In genomic region chr14:74571901-74572828, GRCh38 we compare ENCODE assay signal across 1 cellular context.
TF ChIP-seq lines count a peak whose summit lies in the region.

No MANE protein-coding gene starts in this region.

TF ChIP-seq in Ishikawa, 13 proteins besides CTCF, POLR2A, EP300 and RAD21 (continued from another document):
- TF ChIP-seq USF1 (IDR thresholded peaks at IDR 0.05) (no peak), FOXM1 (IDR thresholded peaks at IDR 0.05; ENCODE audit: borderline replicate concordance, low read depth) (no peak), NFIC (IDR thresholded peaks at IDR 0.05) (0 out of 2 replicates have a peak, but pooled peaks have one; percentile 8)
